1 cellular context compared by ENCODE assay signal in the genomic region with DNA sequence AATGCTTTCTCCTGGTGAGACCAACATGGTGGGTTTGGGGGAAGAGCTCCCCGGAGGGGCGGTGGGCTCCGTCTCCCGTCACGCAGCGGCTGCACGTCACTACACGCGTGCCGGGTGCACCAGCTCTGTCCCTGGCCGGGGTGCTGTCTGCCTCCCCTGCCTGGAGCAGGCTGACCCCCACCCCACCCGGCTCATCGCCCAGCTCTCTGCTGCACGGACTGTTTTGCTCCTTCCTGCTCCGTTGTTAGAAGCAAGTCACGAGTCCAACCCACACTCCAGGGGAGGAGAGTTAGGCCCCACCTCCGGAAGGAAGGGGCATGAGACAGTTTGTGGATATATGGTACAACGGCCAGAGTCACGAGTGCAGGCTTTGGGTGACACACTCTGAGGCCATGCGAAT.
A peak's percentile ranks its signal among the peaks of the same experiment; 100 is the strongest.
TF ChIP-seq lines count a peak whose summit lies in the region.

No MANE protein-coding gene starts in this region.

TF ChIP-seq in K562, 482 proteins besides CTCF, POLR2A, EP300 and RAD21 (continued from another document):
- TF ChIP-seq, protein P1, sequence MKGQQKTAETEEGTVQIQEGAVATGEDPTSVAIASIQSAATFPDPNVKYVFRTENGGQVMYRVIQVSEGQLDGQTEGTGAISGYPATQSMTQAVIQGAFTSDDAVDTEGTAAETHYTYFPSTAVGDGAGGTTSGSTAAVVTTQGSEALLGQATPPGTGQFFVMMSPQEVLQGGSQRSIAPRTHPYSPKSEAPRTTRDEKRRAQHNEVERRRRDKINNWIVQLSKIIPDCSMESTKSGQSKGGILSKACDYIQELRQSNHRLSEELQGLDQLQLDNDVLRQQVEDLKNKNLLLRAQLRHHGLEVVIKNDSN (CRISPR knock-in tag; IDR thresholded peaks at IDR 0.05): peak; percentile 71
